In the genomic region with DNA sequence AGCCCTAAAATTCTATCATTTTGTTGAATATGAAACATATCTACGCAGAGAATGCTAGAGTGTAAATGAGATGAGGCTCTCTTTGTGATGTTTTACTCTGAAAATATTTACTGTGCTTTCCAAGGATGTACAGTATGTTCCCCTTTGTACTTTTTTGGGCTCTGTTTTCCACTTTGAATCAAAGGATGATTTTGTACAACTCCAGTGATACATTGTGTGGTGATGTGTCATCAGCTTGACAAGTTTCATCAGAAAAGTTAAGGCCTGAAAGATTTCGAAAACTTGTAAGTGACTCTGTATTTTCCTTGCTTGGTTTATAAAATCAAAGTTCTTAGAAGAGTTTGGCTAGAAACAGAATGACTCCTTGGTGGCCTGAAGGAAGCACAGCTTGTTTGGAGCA, we compare ENCODE assay signal across 15 cellular contexts.
A peak's percentile ranks its signal among the peaks of the same experiment; 100 is the strongest.
DNase-seq lines count a peak whose midpoint lies in the region; ATAC-seq and TF ChIP-seq lines count a peak whose summit lies in the region.
"Had no signal": no experiment of that assay in that cellular context is flagged by ENCODE, and none has a peak within 500 bp of the region (broad histone marks: within the 10 kb centered on the region; RNA-seq: fewer than 3 reads in every experiment).

No MANE protein-coding gene starts in this region.

- H3K36me3 ChIP-seq in breast epithelium (no peaks in the 10 kb centered on the region), brain microvascular endothelial cell (replicated peaks) (peaks cover 64% of the 10 kb centered on the region), transverse colon (no peaks in the 10 kb centered on the region)
- H3K36me3 ChIP-seq: left lung had no signal

- H3K4me1 ChIP-seq in breast epithelium (no peaks in the 10 kb centered on the region), foreskin keratinocyte (peaks cover 18% of the 10 kb centered on the region), transverse colon (no peaks in the 10 kb centered on the region)
- H3K4me1 ChIP-seq: left lung had no signal

- no peak for TF ChIP-seq POLR2A in breast epithelium (IDR thresholded peaks at IDR 0.05)
- TF ChIP-seq POLR2A in transverse colon (IDR thresholded peaks at IDR 0.05): no peak

- peak; percentile 81 for DNase-seq in MCF 10A (ENCODE audit: unreplicated experiment)
- no peak for DNase-seq in breast epithelium (ENCODE audit: low spot score in 2 of 2)
- peak; percentile 57 for DNase-seq in brain microvascular endothelial cell
- peak; percentile 73 to 82 for DNase-seq in foreskin keratinocyte
- DNase-seq in transverse colon: no peak
- no peak for DNase-seq in stimulated activated effector memory CD8-positive, alpha-beta T cell treated with anti-CD3 and anti-CD28 coated beads, Interleukin-12 subunit alpha, Interleukin-12 subunit beta, amount 100 ng/mL, for 72 hours (ENCODE audit: low spot score in 2 of 2)
- DNase-seq in sciatic nerve (ENCODE audit: low spot score): no peak
- no peak for DNase-seq in middle frontal gyrus (ENCODE audit: extremely low spot score, low spot score)
- DNase-seq: activated naive CD4-positive, alpha-beta T cell; caudate nucleus; left lung; natural killer cell; stimulated activated CD4-positive, alpha-beta T cell treated with anti-CD3 and anti-CD28 coated beads, Interleukin-4, amount 100 ng/mL, for 1 hour had no signal

- TF ChIP-seq EP300 in transverse colon (IDR thresholded peaks at IDR 0.05; ENCODE audit: low read depth): no peak

- H3K36me3 Mint-ChIP-seq in MCF 10A (ENCODE audit: insufficient read depth, unreplicated experiment): peaks cover 23% of the 10 kb centered on the region
- no peaks in the 10 kb centered on the region for H3K36me3 Mint-ChIP-seq in stimulated activated effector memory CD8-positive, alpha-beta T cell treated with anti-CD3 and anti-CD28 coated beads, Interleukin-12 subunit alpha, Interleukin-12 subunit beta, amount 100 ng/mL, for 72 hours
- H3K36me3 Mint-ChIP-seq: natural killer cell had no signal

- BruUV-seq in MCF 10A (replicated peaks; lab: Mats Ljungman, UMichigan): no TSS peak

- in situ Hi-C loops in brain microvascular endothelial cell (cut with HindIII; ENCODE audit: low pct_ligation_motif_present, low sequenced_read_pairs): no loop called here
- in situ Hi-C loops in transverse colon (cut with MboI; ENCODE audit: low pct_ligation_motif_present in 1 of 4, low pct_unique_long_range_greater_than_20kb in 1 of 4, low sequenced_read_pairs in 3 of 4): no loop called here

- POLR2A ChIA-PET in MCF 10A (lab: Yijun Ruan, JAX): interaction anchor here (0.8 to 6.6 kb wide), 11 partner anchors 9 to 85 kb away, joined by 3 to 62 read pairs (median 5); no protein-coding TSS in a partner anchor

- H3K27me3 ChIP-seq in breast epithelium (no peaks in the 10 kb centered on the region), brain microvascular endothelial cell (replicated peaks) (no peaks in the 10 kb centered on the region), foreskin keratinocyte (no peaks in the 10 kb centered on the region), transverse colon (no peaks in the 10 kb centered on the region)
- H3K27me3 ChIP-seq: hepatocyte, left lung had no signal

- H3K9me3 ChIP-seq in breast epithelium: no peaks in the 10 kb centered on the region
- no peaks in the 10 kb centered on the region for H3K9me3 ChIP-seq in transverse colon
- H3K9me3 ChIP-seq: left lung had no signal

- H3K4me1 Mint-ChIP-seq in MCF 10A (ENCODE audit: insufficient read depth, unreplicated experiment): peaks cover 44% of the 10 kb centered on the region
- no peaks in the 10 kb centered on the region for H3K4me1 Mint-ChIP-seq in stimulated activated effector memory CD8-positive, alpha-beta T cell treated with anti-CD3 and anti-CD28 coated beads, Interleukin-12 subunit alpha, Interleukin-12 subunit beta, amount 100 ng/mL, for 72 hours
- H3K4me1 Mint-ChIP-seq: natural killer cell had no signal

- TF ChIP-seq CTCF in MCF 10A (IDR thresholded peaks at IDR 0.05; ENCODE audit: unreplicated experiment) (no peak), breast epithelium (IDR thresholded peaks at IDR 0.05) (no peak), brain microvascular endothelial cell (IDR thresholded peaks at IDR 0.05; ENCODE audit: low read depth, low read length, missing control alignments) (no peak), foreskin keratinocyte (conservative IDR thresholded peaks at IDR 0.05) (no peak), transverse colon (IDR thresholded peaks at IDR 0.05) (no peak)

- H3K27ac ChIP-seq in breast epithelium (no peak overlapping the region), brain microvascular endothelial cell (peak overlapping the region; percentile 63), foreskin keratinocyte (peak overlapping the region; percentile 83), transverse colon (peak overlapping the region in 3 of 4 donors; percentile 8 to 43 (median 18))
- H3K27ac ChIP-seq: hepatocyte, left lung, SK-N-MC had no signal

- CTCF ChIA-PET in MCF 10A (lab: Yijun Ruan, JAX): interaction anchor here (0.5 to 1.2 kb wide), 5 partner anchors 18 to 374 kb away, joined by 3 to 5 read pairs (median 4); no protein-coding TSS in a partner anchor

- peak overlapping the region; percentile 28 for H3K4me3 Mint-ChIP-seq in MCF 10A (ENCODE audit: unreplicated experiment)
- H3K4me3 Mint-ChIP-seq in stimulated activated effector memory CD8-positive, alpha-beta T cell treated with anti-CD3 and anti-CD28 coated beads, Interleukin-12 subunit alpha, Interleukin-12 subunit beta, amount 100 ng/mL, for 72 hours: no peak overlapping the region
- H3K4me3 Mint-ChIP-seq: natural killer cell had no signal

- no peaks in the 10 kb centered on the region for H3K9me3 Mint-ChIP-seq in MCF 10A (ENCODE audit: unreplicated experiment)
- H3K9me3 Mint-ChIP-seq in stimulated activated effector memory CD8-positive, alpha-beta T cell treated with anti-CD3 and anti-CD28 coated beads, Interleukin-12 subunit alpha, Interleukin-12 subunit beta, amount 100 ng/mL, for 72 hours: no peaks in the 10 kb centered on the region
- H3K9me3 Mint-ChIP-seq: natural killer cell had no signal

- H3K27me3 Mint-ChIP-seq in MCF 10A (ENCODE audit: insufficient read depth, unreplicated experiment): no peaks in the 10 kb centered on the region

- peak; percentile 86 for ATAC-seq in foreskin keratinocyte
- ATAC-seq in stimulated activated effector memory CD8-positive, alpha-beta T cell treated with anti-CD3 and anti-CD28 coated beads, Interleukin-12 subunit alpha, Interleukin-12 subunit beta, amount 100 ng/mL, for 72 hours: no peak
- ATAC-seq in sciatic nerve: no peak
- ATAC-seq: left lung, natural killer cell had no signal

- 84 to 100% methylated on average over 2 of the region's 2 CpGs for WGBS in transverse colon (ENCODE audit: low coverage in 1 of 2), 2 donors

- intact Hi-C loops in MCF 10A (cut with micrococcal nuclease): loop anchor here (2.0 kb wide), 1 partner anchor 18 kb away; no protein-coding TSS in a partner anchor
- intact Hi-C loops in breast epithelium (cut with DNase I; ENCODE audit: low total_unique reads): no loop called here
- intact Hi-C loops in transverse colon (cut with DNase I; ENCODE audit: low total_unique reads): no loop called here
- intact Hi-C loops in sciatic nerve (cut with DNase I): no loop called here

- H3K4me3 ChIP-seq in breast epithelium (no peak overlapping the region), brain microvascular endothelial cell (ENCODE audit: low read depth, low read length) (no peak overlapping the region), transverse colon (no peak overlapping the region)
- H3K4me3 ChIP-seq: hepatocyte, left lung, SK-N-MC had no signal

- peak overlapping the region; percentile 83 for H3K27ac Mint-ChIP-seq in MCF 10A (ENCODE audit: low read depth, unreplicated experiment)
- H3K27ac Mint-ChIP-seq in stimulated activated effector memory CD8-positive, alpha-beta T cell treated with anti-CD3 and anti-CD28 coated beads, Interleukin-12 subunit alpha, Interleukin-12 subunit beta, amount 100 ng/mL, for 72 hours: no peak overlapping the region
- H3K27ac Mint-ChIP-seq: natural killer cell had no signal

Comparison
In these comparisons a context has a peak if more than half of its experiments do, and no peak if none do; other contexts are left out.
1. DNase-seq: peak in MCF 10A (single experiment), brain microvascular endothelial cell (single experiment) and foreskin keratinocyte (2 of 2); none in breast epithelium (0 of 2), transverse colon (single experiment), stimulated activated effector memory CD8-positive, alpha-beta T cell treated with anti-CD3 and anti-CD28 coated beads, Interleukin-12 subunit alpha, Interleukin-12 subunit beta, amount 100 ng/mL, for 72 hours (0 of 2), sciatic nerve (single experiment) and middle frontal gyrus (single experiment).
2. H3K27ac ChIP-seq: peak in brain microvascular endothelial cell (single experiment), foreskin keratinocyte (single experiment) and transverse colon (3 of 4); none in breast epithelium (0 of 2).